In the genomic region with DNA sequence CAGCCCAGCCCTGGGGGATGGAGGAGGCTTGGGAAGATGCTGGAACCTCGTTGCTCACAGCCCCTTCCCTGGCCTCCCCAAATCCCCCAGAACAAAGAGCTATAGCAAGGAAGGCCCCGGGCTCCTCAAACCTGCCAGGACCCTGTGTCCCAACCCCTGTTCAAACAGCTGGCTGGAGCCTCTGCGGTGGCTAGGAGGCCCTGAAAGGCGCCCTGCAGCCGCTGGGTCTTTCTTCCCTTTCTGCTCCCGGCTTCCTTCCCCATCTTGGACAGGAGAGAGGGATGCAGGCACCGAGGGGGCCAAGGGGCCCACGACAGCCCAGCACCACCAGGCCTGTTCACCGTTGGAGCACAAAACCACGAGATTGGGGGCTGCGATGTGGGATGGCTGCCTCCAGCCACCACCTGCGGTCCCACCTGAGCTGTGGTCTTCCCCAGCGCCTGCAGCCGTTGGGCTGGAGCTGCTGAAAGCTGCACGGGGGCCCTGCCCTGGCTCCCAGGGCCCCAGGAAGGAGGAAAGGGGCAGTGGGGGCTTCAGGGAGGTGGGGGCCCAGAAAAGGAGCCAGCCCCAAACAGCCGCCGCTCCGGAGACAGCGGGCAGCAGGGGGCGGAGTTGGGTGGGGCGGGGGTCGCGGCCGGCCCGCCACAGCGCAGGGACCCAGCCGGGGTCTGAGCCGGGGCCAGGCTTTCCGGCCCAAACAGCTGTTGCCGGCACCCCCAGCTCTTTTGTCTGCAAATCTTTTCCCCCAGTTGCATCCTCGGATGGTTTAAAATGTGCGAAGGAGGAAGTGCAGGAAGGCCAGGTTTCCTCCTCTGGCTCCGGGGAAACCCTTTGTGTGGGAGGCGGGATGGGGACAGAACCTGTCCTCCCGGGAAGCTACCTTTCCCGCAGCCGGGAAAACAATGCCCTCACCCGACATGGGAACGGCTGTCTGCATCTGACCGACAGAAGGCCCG, we compare ENCODE assay signal across 13 cellular contexts. TPM values are rescaled to one million over a fixed set of nuclear protein-coding genes. Genes with fewer than 3 reads are reported as not detected.
DNase-seq lines count a peak whose midpoint lies in the region; ATAC-seq, FAIRE-seq and TF ChIP-seq lines count a peak whose summit lies in the region.
"Had no signal": no experiment of that assay in that cellular context is flagged by ENCODE, and none has a peak within 500 bp of the region (broad histone marks: within the 10 kb centered on the region; RNA-seq: fewer than 3 reads in every experiment).

No MANE protein-coding gene starts in this region.

- peak overlapping the region; percentile 21 for H3K4me2 ChIP-seq in endothelial cell of umbilical vein (ENCODE audit: insufficient read depth, low read length)

- no TSS peak for BruUV-seq in endothelial cell of umbilical vein (replicated peaks; lab: Mats Ljungman, UMichigan)

- dilution Hi-C loops in endothelial cell of umbilical vein (cut with MboI; ENCODE audit: extremely low pct_ligation_motif_present, low sequenced_read_pairs): no loop called here

- no peak overlapping the region for H3K4me3 ChIP-seq in endothelial cell of umbilical vein (replicated peaks in 1 of 3; ENCODE audit: insufficient read depth in 1 of 3, low read depth in 1 of 3, low read length in 3 of 3)
- H3K4me3 ChIP-seq in neutrophil (ENCODE audit: low read depth in 1 of 2, low read length in 1 of 2): peak overlapping the region; percentile 50 to 72

- H3K4me1 ChIP-seq in endothelial cell of umbilical vein (ENCODE audit: control insufficient read depth, extremely low read depth, insufficient read depth, low read length) (peaks cover 57% of the 10 kb centered on the region), neutrophil (ENCODE audit: control insufficient read depth in 1 of 2, insufficient read depth in 1 of 2, low read depth in 1 of 2, low read length in 1 of 2) (peaks cover 64 to 77% of the 10 kb centered on the region in 2 experiments)

- intact Hi-C loops in CD4-positive, alpha-beta T cell (cut with DNase I, micrococcal nuclease): no loop called here
- intact Hi-C loops in endothelial cell of umbilical vein (cut with micrococcal nuclease): loop anchor here (1.0 to 2.0 kb wide), 3 partner anchors 10 to 17 kb away; no protein-coding TSS in a partner anchor
- intact Hi-C loops in activated CD4-positive, alpha-beta T cell treated with anti-CD3 and anti-CD28 coated beads for 36 hours (cut with DNase I, micrococcal nuclease): loop anchor here in 1 of 2 experiments (5.0 kb wide), 2 partner anchors 417 to 622 kb away; partner anchors contain the start of gene CAMSAP1

- H2AFZ ChIP-seq in endothelial cell of umbilical vein (ENCODE audit: low read depth, low read length): no peak overlapping the region

- no peak for DNase-seq in CD4-positive, alpha-beta T cell
- DNase-seq in KBM-7 (peak; percentile 66), endothelial cell of umbilical vein (ENCODE audit: low read depth, low spot score) (peak; percentile 86), GM10248 (ENCODE audit: extremely low spot score) (no peak)
- DNase-seq in activated CD4-positive, alpha-beta T cell treated with anti-CD3 and anti-CD28 coated beads for 1 hour: no peak
- DNase-seq in T-helper 2 cell treated with Interferon-gamma antibody and Interleukin-4, amounts not matched to agents 5 μg/mL and 100 μg/mL, for 36 hours (ENCODE audit: low spot score): no peak
- no peak for DNase-seq in activated CD4-positive, alpha-beta T cell treated with anti-CD3 and anti-CD28 coated beads for 36 hours
- DNase-seq: activated CD8-positive, alpha-beta memory T cell treated with anti-CD3 and anti-CD28 coated beads, Interleukin-2, amount 50 U/mL, for 4 hours; aorta; CD4-positive, alpha-beta memory T cell; NCI-H187 treated with DMSO at 0.1 percent for 48 hours; stimulated activated CD4-positive, alpha-beta T cell treated with anti-CD3 and anti-CD28 coated beads, Interleukin-2, amount 100 ng/mL, for 24 hours had no signal

- H3K27ac Mint-ChIP-seq in CD4-positive, alpha-beta T cell: peak overlapping the region; percentile 65
- H3K27ac Mint-ChIP-seq in T-helper 2 cell treated with Interferon-gamma antibody and Interleukin-4, amounts not matched to agents 5 μg/mL and 100 μg/mL, for 36 hours: no peak overlapping the region
- no peak overlapping the region for H3K27ac Mint-ChIP-seq in activated CD4-positive, alpha-beta T cell treated with anti-CD3 and anti-CD28 coated beads for 36 hours

- no peaks in the 10 kb centered on the region for H3K9me1 ChIP-seq in endothelial cell of umbilical vein (replicated peaks; ENCODE audit: control insufficient read depth, extremely low read depth, insufficient read depth, low read length)

- peak overlapping the region; percentile 50 for H3K27ac ChIP-seq in CD4-positive, alpha-beta T cell (ENCODE audit: low read depth, low read length)
- H3K27ac ChIP-seq in endothelial cell of umbilical vein (ENCODE audit: insufficient read depth, low read depth, low read length) (peak overlapping the region; percentile 89), neutrophil (peak overlapping the region; percentile 66)

- H3K27me3 ChIP-seq in CD4-positive, alpha-beta T cell (ENCODE audit: control insufficient read depth, insufficient read depth, low read length): no peaks in the 10 kb centered on the region
- H3K27me3 ChIP-seq in endothelial cell of umbilical vein (ENCODE audit: control insufficient read depth in 2 of 2, insufficient read depth in 2 of 2, low read length in 2 of 2) (no peaks in the 10 kb centered on the region), neutrophil (peaks cover 24% of the 10 kb centered on the region)

- H3K9ac ChIP-seq in endothelial cell of umbilical vein (replicated peaks; ENCODE audit: extremely low read depth, insufficient read depth, low read length): peak overlapping the region; percentile 43

- H3K4me3 Mint-ChIP-seq in CD4-positive, alpha-beta T cell: no peak overlapping the region
- H3K4me3 Mint-ChIP-seq in T-helper 2 cell treated with Interferon-gamma antibody and Interleukin-4, amounts not matched to agents 5 μg/mL and 100 μg/mL, for 36 hours: no peak overlapping the region
- no peak overlapping the region for H3K4me3 Mint-ChIP-seq in activated CD4-positive, alpha-beta T cell treated with anti-CD3 and anti-CD28 coated beads for 36 hours
- H3K4me3 Mint-ChIP-seq: CD4-positive, alpha-beta memory T cell had no signal

- ATAC-seq in CD4-positive, alpha-beta T cell (ENCODE audit: poor library complexity): no peak
- no peak for ATAC-seq in activated CD4-positive, alpha-beta T cell treated with anti-CD3 and anti-CD28 coated beads for 36 hours

- peak; percentile 93 for FAIRE-seq in endothelial cell of umbilical vein (lab: Jason Lieb, UNC)

- H3K4me1 Mint-ChIP-seq in CD4-positive, alpha-beta T cell (ENCODE audit: low read depth): peaks cover 33% of the 10 kb centered on the region
- H3K4me1 Mint-ChIP-seq in T-helper 2 cell treated with Interferon-gamma antibody and Interleukin-4, amounts not matched to agents 5 μg/mL and 100 μg/mL, for 36 hours (ENCODE audit: low read depth): peaks cover 27% of the 10 kb centered on the region
- H3K4me1 Mint-ChIP-seq in activated CD4-positive, alpha-beta T cell treated with anti-CD3 and anti-CD28 coated beads for 36 hours: peaks cover 38% of the 10 kb centered on the region

- H3K27me3 Mint-ChIP-seq in CD4-positive, alpha-beta T cell: no peaks in the 10 kb centered on the region
- no peaks in the 10 kb centered on the region for H3K27me3 Mint-ChIP-seq in T-helper 2 cell treated with Interferon-gamma antibody and Interleukin-4, amounts not matched to agents 5 μg/mL and 100 μg/mL, for 36 hours (ENCODE audit: low read depth)
- H3K27me3 Mint-ChIP-seq in activated CD4-positive, alpha-beta T cell treated with anti-CD3 and anti-CD28 coated beads for 36 hours: no peaks in the 10 kb centered on the region
- H3K27me3 Mint-ChIP-seq: CD4-positive, alpha-beta memory T cell had no signal

- H3K79me2 ChIP-seq in endothelial cell of umbilical vein (ENCODE audit: control insufficient read depth, insufficient read depth, low read length): peaks cover 98% of the 10 kb centered on the region

- no peaks in the 10 kb centered on the region for H3K9me3 ChIP-seq in CD4-positive, alpha-beta T cell (ENCODE audit: control insufficient read depth, low read length)
- H3K9me3 ChIP-seq in endothelial cell of umbilical vein (replicated peaks; ENCODE audit: control insufficient read depth, insufficient read depth, low read length) (no peaks in the 10 kb centered on the region), neutrophil (no peaks in the 10 kb centered on the region)

- H3K9me3 Mint-ChIP-seq in CD4-positive, alpha-beta T cell: no peaks in the 10 kb centered on the region
- H3K9me3 Mint-ChIP-seq in T-helper 2 cell treated with Interferon-gamma antibody and Interleukin-4, amounts not matched to agents 5 μg/mL and 100 μg/mL, for 36 hours: no peaks in the 10 kb centered on the region
- H3K9me3 Mint-ChIP-seq in activated CD4-positive, alpha-beta T cell treated with anti-CD3 and anti-CD28 coated beads for 36 hours (ENCODE audit: low read depth): no peaks in the 10 kb centered on the region
- H3K9me3 Mint-ChIP-seq: CD4-positive, alpha-beta memory T cell had no signal

- CTCF ChIA-PET in CD4-positive, alpha-beta T cell (lab: Charles Lee): interaction anchor here (1.0 kb wide), 1 partner anchor 10 kb away, joined by 5 read pairs; no protein-coding TSS in a partner anchor
- CTCF ChIA-PET in endothelial cell of umbilical vein (lab: Charles Lee) (interaction anchor here (1.0 to 2.3 kb wide), 10 partner anchors 9 to 102 kb away, joined by 3 to 21 read pairs (median 4); partner anchors contain the start of gene NOTCH1), GM10248 (lab: Yijun Ruan, JAX) (interaction anchor here (1.0 to 1.5 kb wide), 2 partner anchors 10 to 42 kb away, joined by 4 to 6 read pairs; no protein-coding TSS in a partner anchor)
- CTCF ChIA-PET in activated CD4-positive, alpha-beta T cell treated with anti-CD3 and anti-CD28 coated beads for 36 hours (lab: Charles Lee): interaction anchor here (1.2 to 2.7 kb wide), 2 partner anchors 10 to 45 kb away, joined by 3 to 14 read pairs; no protein-coding TSS in a partner anchor

- POLR2A ChIA-PET in CD4-positive, alpha-beta T cell (lab: Charles Lee): interaction anchor here (1.5 to 6.0 kb wide), 2 partner anchors 9 to 34 kb away, joined by 3 to 49 read pairs; no protein-coding TSS in a partner anchor
- POLR2A ChIA-PET in endothelial cell of umbilical vein (lab: Charles Lee): interaction anchor here (1.0 to 2.0 kb wide), 6 partner anchors 10 to 115 kb away, joined by 3 to 15 read pairs (median 4); no protein-coding TSS in a partner anchor
- POLR2A ChIA-PET in activated CD4-positive, alpha-beta T cell treated with anti-CD3 and anti-CD28 coated beads for 36 hours (lab: Charles Lee): interaction anchor here (0.8 to 2.6 kb wide), 2 partner anchors 10 to 86 kb away, joined by 3 to 13 read pairs; no protein-coding TSS in a partner anchor
- POLR2A ChIA-PET in GM10248 (lab: Yijun Ruan, JAX): interaction anchor here (1.6 kb wide), 1 partner anchor 9 kb away, joined by 6 read pairs; no protein-coding TSS in a partner anchor

- in situ Hi-C loops in KBM-7 (cut with MboI; ENCODE audit: low pct_unique_long_range_greater_than_20kb, low sequenced_read_pairs): no loop called here

- no peak for TF ChIP-seq CTCF in CD4-positive, alpha-beta T cell (IDR thresholded peaks at IDR 0.05)
- TF ChIP-seq CTCF in endothelial cell of umbilical vein (IDR thresholded peaks at IDR 0.05; ENCODE audit: extremely low read depth in 1 of 2, insufficient read depth in 1 of 2, low read depth in 1 of 2, low read length in 2 of 2): peak in 1 of 2 donors; percentile 20
- no peak for TF ChIP-seq CTCF in neutrophil (IDR thresholded peaks at IDR 0.05)
- TF ChIP-seq CTCF in GM10248 (IDR thresholded peaks at IDR 0.05; ENCODE audit: control extremely low read depth, extremely low read depth, low read depth, missing control alignments): no peak

- H4K20me1 ChIP-seq in endothelial cell of umbilical vein (replicated peaks; ENCODE audit: control insufficient read depth, extremely low read depth, insufficient read depth, low read length): no peaks in the 10 kb centered on the region

- H3K36me3 ChIP-seq in endothelial cell of umbilical vein (ENCODE audit: control insufficient read depth in 2 of 2, extremely low read depth in 1 of 2, insufficient read depth in 2 of 2, low read length in 2 of 2) (peaks cover 9 to 15% of the 10 kb centered on the region in 2 experiments), neutrophil (peaks cover 52% of the 10 kb centered on the region)

- peak; percentile 32 for TF ChIP-seq POLR2A in endothelial cell of umbilical vein (IDR thresholded peaks at IDR 0.05; ENCODE audit: low read depth, low read length)

- no peaks in the 10 kb centered on the region for H3K36me3 Mint-ChIP-seq in CD4-positive, alpha-beta T cell (ENCODE audit: low read depth)
- peaks cover 10% of the 10 kb centered on the region for H3K36me3 Mint-ChIP-seq in T-helper 2 cell treated with Interferon-gamma antibody and Interleukin-4, amounts not matched to agents 5 μg/mL and 100 μg/mL, for 36 hours (ENCODE audit: low read depth)
- peaks cover 11% of the 10 kb centered on the region for H3K36me3 Mint-ChIP-seq in activated CD4-positive, alpha-beta T cell treated with anti-CD3 and anti-CD28 coated beads for 36 hours (ENCODE audit: low read depth)
- H3K36me3 Mint-ChIP-seq: CD4-positive, alpha-beta memory T cell had no signal

RNA-seq across cellular contexts. Expression of gene NOTCH1, which starts 16.1 kb away (rescaled TPM):
- total RNA-seq in CD4-positive, alpha-beta T cell: 10 to 100 TPM; 30.8 to 34.2 TPM
- total RNA-seq in endothelial cell of umbilical vein: 153 and 161 TPM in 2 replicates
- polyA plus RNA-seq in endothelial cell of umbilical vein: 27.0 and 31.7 TPM in 2 replicates
- 22.4 and 26.2 TPM in 2 replicates for polyA plus RNA-seq in endothelial cell of umbilical vein (2011; cell fraction: cytosol; rRNA removed)
- 75.3 and 84.8 TPM in 2 replicates for polyA plus RNA-seq in endothelial cell of umbilical vein (2011; cell fraction: nucleus; rRNA removed)
- polyA plus RNA-seq in endothelial cell of umbilical vein (2012): 33.7 and 50.3 TPM in 2 replicates
- polyA minus RNA-seq in endothelial cell of umbilical vein: 52.5 and 73.2 TPM in 2 replicates
- polyA minus RNA-seq in endothelial cell of umbilical vein (2011; cell fraction: cytosol; rRNA and poly(A)+ RNA removed): 13.9 TPM
- polyA minus RNA-seq in endothelial cell of umbilical vein (2011; cell fraction: nucleus; rRNA and poly(A)+ RNA removed): 49.7 and 95.4 TPM in 2 replicates
- total RNA-seq in activated CD4-positive, alpha-beta T cell treated with anti-CD3 and anti-CD28 coated beads for 36 hours: 10 to 100 TPM; 70.0 to 79.4 TPM

RNA-seq across cellular contexts. Expression of gene SEC16A, which starts 47.0 kb away (rescaled TPM):
- total RNA-seq in CD4-positive, alpha-beta T cell: 10 to 100 TPM; 73.0 to 75.0 TPM
- 76.7 and 80.6 TPM in 2 replicates for total RNA-seq in endothelial cell of umbilical vein
- polyA plus RNA-seq in endothelial cell of umbilical vein: 33.5 and 34.5 TPM in 2 replicates
- polyA plus RNA-seq in endothelial cell of umbilical vein (2011; cell fraction: cytosol; rRNA removed): 38.4 and 38.9 TPM in 2 replicates
- polyA plus RNA-seq in endothelial cell of umbilical vein (2011; cell fraction: nucleus; rRNA removed): 116 and 118 TPM in 2 replicates
- polyA plus RNA-seq in endothelial cell of umbilical vein (2012): 61.7 and 62.2 TPM in 2 replicates
- 41.8 and 45.2 TPM in 2 replicates for polyA minus RNA-seq in endothelial cell of umbilical vein
- polyA minus RNA-seq in endothelial cell of umbilical vein (2011; cell fraction: cytosol; rRNA and poly(A)+ RNA removed): 46.3 TPM
- 40.9 and 44.0 TPM in 2 replicates for polyA minus RNA-seq in endothelial cell of umbilical vein (2011; cell fraction: nucleus; rRNA and poly(A)+ RNA removed)
- 10 to 100 TPM; 62.7 TPM for total RNA-seq in activated CD4-positive, alpha-beta T cell treated with anti-CD3 and anti-CD28 coated beads for 36 hours

Comparison
In these comparisons a context has a peak if more than half of its experiments do, and no peak if none do; other contexts are left out.
1. DNase-seq: peak in KBM-7 (single experiment) and endothelial cell of umbilical vein (single experiment); none in CD4-positive, alpha-beta T cell (0 of 10), activated CD4-positive, alpha-beta T cell treated with anti-CD3 and anti-CD28 coated beads for 1 hour (single experiment), T-helper 2 cell treated with Interferon-gamma antibody and Interleukin-4, amounts not matched to agents 5 μg/mL and 100 μg/mL, for 36 hours (single experiment), activated CD4-positive, alpha-beta T cell treated with anti-CD3 and anti-CD28 coated beads for 36 hours (single experiment) and GM10248 (single experiment).
2. H3K4me3 ChIP-seq: peak in neutrophil (2 of 2); none in endothelial cell of umbilical vein (0 of 3).
3. Peak in every context shown above with its lines, with median percentiles within 50 percentile points of each other: H3K27ac ChIP-seq.